Comparison of ENCODE assay signal across 22 cellular contexts in genomic region chr18:12543697-12544096, GRCh38.
A peak's percentile ranks its signal among the peaks of the same experiment; 100 is the strongest.
DNase-seq lines count a peak whose midpoint lies in the region; ATAC-seq and TF ChIP-seq lines count a peak whose summit lies in the region.
"Had no signal": no experiment of that assay in that cellular context is flagged by ENCODE, and none has a peak within 500 bp of the region (broad histone marks: within the 10 kb centered on the region; RNA-seq: fewer than 3 reads in every experiment).

No MANE protein-coding gene starts in this region.

- CTCF ChIA-PET in activated CD8-positive, alpha-beta T cell treated with anti-CD3 and anti-CD28 coated beads for 36 hours (lab: Charles Lee) = no interaction called here
- CTCF ChIA-PET in Caco-2 (lab: Charles Lee) = interaction anchor here (1.0 kb wide), 1 partner anchor 68 kb away, joined by 4 read pairs; no protein-coding TSS in a partner anchor

- DNase-seq in HT-29 (ENCODE audit: low spot score) = peak; percentile 35
- no peak for DNase-seq in T-helper 2 cell treated with Interferon-gamma antibody and Interleukin-4, amounts not matched to agents 5 μg/mL and 100 μg/mL, for 36 hours (ENCODE audit: low spot score)
- DNase-seq in epithelial cell of esophagus (ENCODE audit: low read depth) = peak; percentile 20
- DNase-seq in stimulated activated effector memory CD8-positive, alpha-beta T cell treated with anti-CD3 and anti-CD28 coated beads, Interleukin-12 subunit alpha, Interleukin-12 subunit beta, amount 100 ng/mL, for 72 hours (ENCODE audit: low spot score in 2 of 2) = no peak
- no peak for DNase-seq in activated CD8-positive, alpha-beta T cell treated with anti-CD3 and anti-CD28 coated beads for 36 hours
- no peak for DNase-seq in Caco-2
- no peak for DNase-seq in NCI-H128 (lab: John Stamatoyannopoulos, UW; ENCODE audit: unreplicated experiment)
- DNase-seq: activated CD4-positive, alpha-beta memory T cell treated with anti-CD3 and anti-CD28 coated beads, Interleukin-2, amount 10 ng/mL, durations not matched to agents 7 days and 5 days; activated CD4-positive, CD25-positive, alpha-beta regulatory T cell treated with anti-CD3 and anti-CD28 coated beads, Interleukin-2, amount 50 U/mL, for 72 hours; amniotic stem cell; CD8-positive, alpha-beta T cell; dermis blood vessel endothelial cell; GF-D8; NCI-H1436 treated with DMSO at 0.1 percent for 48 hours; NCI-H2171 treated with DMSO at 0.1 percent for 48 hours; NCI-H526 treated with DMSO at 0.1 percent for 48 hours; right lobe of liver; tibial artery had no signal

- peak overlapping the region; percentile 33 for H3K27ac Mint-ChIP-seq in T-helper 2 cell treated with Interferon-gamma antibody and Interleukin-4, amounts not matched to agents 5 μg/mL and 100 μg/mL, for 36 hours
- no peak overlapping the region for H3K27ac Mint-ChIP-seq in stimulated activated effector memory CD8-positive, alpha-beta T cell treated with anti-CD3 and anti-CD28 coated beads, Interleukin-12 subunit alpha, Interleukin-12 subunit beta, amount 100 ng/mL, for 72 hours
- no peak overlapping the region for H3K27ac Mint-ChIP-seq in activated CD8-positive, alpha-beta T cell treated with anti-CD3 and anti-CD28 coated beads for 36 hours
- no peak overlapping the region for H3K27ac Mint-ChIP-seq in Caco-2 (ENCODE audit: unreplicated experiment)
- H3K27ac Mint-ChIP-seq: activated CD4-positive, alpha-beta memory T cell treated with anti-CD3 and anti-CD28 coated beads, Interleukin-2, amount 10 ng/mL, durations not matched to agents 7 days and 5 days; CD8-positive, alpha-beta T cell; GM23338; neural progenitor cell; stimulated activated naive CD8-positive, alpha-beta T cell treated with anti-CD3 and anti-CD28 coated beads, Interleukin-15, Interleukin-2, amounts not matched to agents 100 ng/mL and 50 ng/mL, for 24 hours had no signal

- POLR2A ChIA-PET in activated CD8-positive, alpha-beta T cell treated with anti-CD3 and anti-CD28 coated beads for 36 hours (lab: Charles Lee) = no interaction called here
- POLR2A ChIA-PET in Caco-2 (lab: Charles Lee) = no interaction called here

- no peaks in the 10 kb centered on the region for H3K4me1 ChIP-seq in Caco-2
- H3K4me1 ChIP-seq: neural progenitor cell, right lobe of liver, SJSA1, tibial artery had no signal

- H3K4me3 Mint-ChIP-seq in T-helper 2 cell treated with Interferon-gamma antibody and Interleukin-4, amounts not matched to agents 5 μg/mL and 100 μg/mL, for 36 hours = peak overlapping the region; percentile 25
- H3K4me3 Mint-ChIP-seq in stimulated activated effector memory CD8-positive, alpha-beta T cell treated with anti-CD3 and anti-CD28 coated beads, Interleukin-12 subunit alpha, Interleukin-12 subunit beta, amount 100 ng/mL, for 72 hours = no peak overlapping the region
- no peak overlapping the region for H3K4me3 Mint-ChIP-seq in activated CD8-positive, alpha-beta T cell treated with anti-CD3 and anti-CD28 coated beads for 36 hours
- no peak overlapping the region for H3K4me3 Mint-ChIP-seq in Caco-2 (ENCODE audit: unreplicated experiment)
- H3K4me3 Mint-ChIP-seq: activated CD4-positive, alpha-beta memory T cell treated with anti-CD3 and anti-CD28 coated beads, Interleukin-2, amount 10 ng/mL, durations not matched to agents 7 days and 5 days; CD8-positive, alpha-beta T cell; GM23338; neural progenitor cell; stimulated activated naive CD8-positive, alpha-beta T cell treated with anti-CD3 and anti-CD28 coated beads, Interleukin-15, Interleukin-2, amounts not matched to agents 100 ng/mL and 50 ng/mL, for 24 hours had no signal

- peaks cover 8% of the 10 kb centered on the region for H3K36me3 Mint-ChIP-seq in T-helper 2 cell treated with Interferon-gamma antibody and Interleukin-4, amounts not matched to agents 5 μg/mL and 100 μg/mL, for 36 hours (ENCODE audit: low read depth)
- no peaks in the 10 kb centered on the region for H3K36me3 Mint-ChIP-seq in stimulated activated effector memory CD8-positive, alpha-beta T cell treated with anti-CD3 and anti-CD28 coated beads, Interleukin-12 subunit alpha, Interleukin-12 subunit beta, amount 100 ng/mL, for 72 hours
- H3K36me3 Mint-ChIP-seq in activated CD8-positive, alpha-beta T cell treated with anti-CD3 and anti-CD28 coated beads for 36 hours (ENCODE audit: low read depth) = peaks cover 2% of the 10 kb centered on the region
- no peaks in the 10 kb centered on the region for H3K36me3 Mint-ChIP-seq in Caco-2 (ENCODE audit: insufficient read depth, unreplicated experiment)
- H3K36me3 Mint-ChIP-seq: CD8-positive, alpha-beta T cell had no signal

- peak; percentile 42 for ATAC-seq in stimulated activated effector memory CD8-positive, alpha-beta T cell treated with anti-CD3 and anti-CD28 coated beads, Interleukin-12 subunit alpha, Interleukin-12 subunit beta, amount 100 ng/mL, for 72 hours
- no peak for ATAC-seq in activated CD8-positive, alpha-beta T cell treated with anti-CD3 and anti-CD28 coated beads for 36 hours
- ATAC-seq: CD8-positive, alpha-beta T cell; GM23338; right lobe of liver had no signal

- BruUV-seq in Caco-2 (replicated peaks; lab: Mats Ljungman, UMichigan) = no TSS peak

- no peak overlapping the region for H3K4me3 ChIP-seq in epithelial cell of esophagus (ENCODE audit: low read length)
- no peak overlapping the region for H3K4me3 ChIP-seq in Caco-2 (ENCODE audit: low read depth, low read length)
- H3K4me3 ChIP-seq: GM23338, neural progenitor cell, right lobe of liver, SJSA1, tibial artery had no signal

- H3K27me3 ChIP-seq in Caco-2 (replicated peaks; ENCODE audit: control insufficient read depth, insufficient read depth, low read length) = no peaks in the 10 kb centered on the region
- H3K27me3 ChIP-seq: neural progenitor cell, right lobe of liver, SJSA1, tibial artery had no signal

- no peaks in the 10 kb centered on the region for H3K36me3 ChIP-seq in Caco-2 (ENCODE audit: control insufficient read depth, insufficient read depth, low read length)
- H3K36me3 ChIP-seq: right lobe of liver, SJSA1 had no signal

- H3K9me3 ChIP-seq in Caco-2 = peaks cover 16% of the 10 kb centered on the region
- H3K9me3 ChIP-seq: right lobe of liver had no signal

- H3K4me1 Mint-ChIP-seq in T-helper 2 cell treated with Interferon-gamma antibody and Interleukin-4, amounts not matched to agents 5 μg/mL and 100 μg/mL, for 36 hours (ENCODE audit: low read depth) = peaks cover 11% of the 10 kb centered on the region
- H3K4me1 Mint-ChIP-seq in stimulated activated effector memory CD8-positive, alpha-beta T cell treated with anti-CD3 and anti-CD28 coated beads, Interleukin-12 subunit alpha, Interleukin-12 subunit beta, amount 100 ng/mL, for 72 hours = no peaks in the 10 kb centered on the region
- peaks cover 4% of the 10 kb centered on the region for H3K4me1 Mint-ChIP-seq in activated CD8-positive, alpha-beta T cell treated with anti-CD3 and anti-CD28 coated beads for 36 hours (ENCODE audit: low read depth)
- no peaks in the 10 kb centered on the region for H3K4me1 Mint-ChIP-seq in Caco-2 (ENCODE audit: low read depth, unreplicated experiment)
- H3K4me1 Mint-ChIP-seq: GM23338, neural progenitor cell had no signal

- H3K27me3 Mint-ChIP-seq in T-helper 2 cell treated with Interferon-gamma antibody and Interleukin-4, amounts not matched to agents 5 μg/mL and 100 μg/mL, for 36 hours (ENCODE audit: low read depth) = peaks cover 13% of the 10 kb centered on the region
- peaks cover 3% of the 10 kb centered on the region for H3K27me3 Mint-ChIP-seq in activated CD8-positive, alpha-beta T cell treated with anti-CD3 and anti-CD28 coated beads for 36 hours
- H3K27me3 Mint-ChIP-seq in Caco-2 (ENCODE audit: insufficient read depth, unreplicated experiment) = no peaks in the 10 kb centered on the region
- H3K27me3 Mint-ChIP-seq: stimulated activated naive CD8-positive, alpha-beta T cell treated with anti-CD3 and anti-CD28 coated beads, Interleukin-15, Interleukin-2, amounts not matched to agents 100 ng/mL and 50 ng/mL, for 24 hours had no signal

- intact Hi-C loops in activated CD8-positive, alpha-beta T cell treated with anti-CD3 and anti-CD28 coated beads for 36 hours (cut with micrococcal nuclease) = no loop called here
- intact Hi-C loops in Caco-2 (cut with micrococcal nuclease; ENCODE audit: unreplicated experiment) = loop anchor here (5.0 kb wide), 1 partner anchor 114 kb away; the partner anchor contains the start of gene SPIRE1

- no peak for TF ChIP-seq CTCF in epithelial cell of esophagus (IDR thresholded peaks at IDR 0.05; ENCODE audit: insufficient read depth, low read depth, low read length, missing control alignments)
- no peak for TF ChIP-seq CTCF in activated CD8-positive, alpha-beta T cell treated with anti-CD3 and anti-CD28 coated beads for 36 hours (IDR thresholded peaks at IDR 0.05)
- no peak for TF ChIP-seq CTCF in Caco-2 (IDR thresholded peaks at IDR 0.05; ENCODE audit: insufficient read depth in 1 of 2, low read depth in 1 of 2, low read length in 1 of 2, severe bottlenecking in 1 of 2, unreplicated experiment in 1 of 2)

- peaks cover 9% of the 10 kb centered on the region for H3K9me3 Mint-ChIP-seq in T-helper 2 cell treated with Interferon-gamma antibody and Interleukin-4, amounts not matched to agents 5 μg/mL and 100 μg/mL, for 36 hours
- H3K9me3 Mint-ChIP-seq in stimulated activated effector memory CD8-positive, alpha-beta T cell treated with anti-CD3 and anti-CD28 coated beads, Interleukin-12 subunit alpha, Interleukin-12 subunit beta, amount 100 ng/mL, for 72 hours = peaks cover 8% of the 10 kb centered on the region
- H3K9me3 Mint-ChIP-seq in activated CD8-positive, alpha-beta T cell treated with anti-CD3 and anti-CD28 coated beads for 36 hours = peaks cover 11% of the 10 kb centered on the region
- H3K9me3 Mint-ChIP-seq in Caco-2 (ENCODE audit: unreplicated experiment) = peaks cover 9% of the 10 kb centered on the region

Comparison
In these comparisons a context has a peak if more than half of its experiments do, and no peak if none do; other contexts are left out.
1. DNase-seq: peak in HT-29 (single experiment) and epithelial cell of esophagus (single experiment); none in T-helper 2 cell treated with Interferon-gamma antibody and Interleukin-4, amounts not matched to agents 5 μg/mL and 100 μg/mL, for 36 hours (single experiment), stimulated activated effector memory CD8-positive, alpha-beta T cell treated with anti-CD3 and anti-CD28 coated beads, Interleukin-12 subunit alpha, Interleukin-12 subunit beta, amount 100 ng/mL, for 72 hours (0 of 2), activated CD8-positive, alpha-beta T cell treated with anti-CD3 and anti-CD28 coated beads for 36 hours (single experiment), Caco-2 (0 of 2) and NCI-H128 (single experiment).